Comparison of ENCODE assay signal across 12 cellular contexts in the genomic region with DNA sequence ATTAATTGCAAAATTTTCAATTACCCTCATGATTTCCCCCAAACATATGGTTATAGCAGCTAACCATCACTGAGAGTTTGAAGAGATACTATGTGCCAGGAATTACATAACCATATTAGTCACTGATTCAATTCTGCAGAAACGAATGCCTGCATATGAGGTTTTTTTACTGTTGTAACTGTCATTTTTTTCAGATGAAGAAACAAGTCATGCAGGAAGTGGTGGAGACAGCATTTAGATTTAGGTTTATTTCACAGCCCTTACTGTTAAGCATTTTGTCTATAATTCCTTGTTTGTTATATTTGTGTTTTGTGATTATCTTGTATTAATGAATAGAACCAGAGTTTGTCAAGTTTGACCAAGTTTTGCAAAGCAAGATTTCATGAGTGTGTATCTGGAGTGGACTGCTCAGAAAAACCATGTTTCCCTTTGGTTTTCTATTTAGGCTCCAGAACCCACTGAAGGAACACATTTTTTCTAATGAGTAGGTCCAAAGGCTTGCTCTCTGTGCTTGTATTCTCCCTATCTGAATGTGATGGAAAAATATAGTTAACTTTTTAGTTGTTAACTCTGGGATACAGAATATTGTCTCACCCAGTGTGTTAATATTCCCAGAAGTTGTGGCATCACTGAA.
DNase-seq lines count a peak whose midpoint lies in the region; ATAC-seq and TF ChIP-seq lines count a peak whose summit lies in the region.
"Had no signal": no experiment of that assay in that cellular context is flagged by ENCODE, and none has a peak within 500 bp of the region (broad histone marks: within the 10 kb centered on the region; RNA-seq: fewer than 3 reads in every experiment).

No MANE protein-coding gene starts in this region.

- peak overlapping the region; percentile 30 for H3K4me2 ChIP-seq in osteoblast (ENCODE audit: insufficient read depth, low read length)

- H3K27ac ChIP-seq in osteoblast (ENCODE audit: low read depth, low read length) = peak overlapping the region; percentile 84
- H3K27ac ChIP-seq in esophagus muscularis mucosa (replicated peaks in 1 of 4) = peak overlapping the region in 1 of 4 donors; percentile 6

- in situ Hi-C loops in G401 (cut with HindIII; ENCODE audit: low sequenced_read_pairs) = no loop called here

- H3K4me3 ChIP-seq in choroid plexus epithelial cell (ENCODE audit: low read depth, low read length) (no peak overlapping the region), osteoblast (ENCODE audit: insufficient read depth, low read length) (no peak overlapping the region), lower leg skin (ENCODE audit: low read depth, poor library complexity, severe bottlenecking) (no peak overlapping the region), esophagus muscularis mucosa (no peak overlapping the region)

- H3K9me3 ChIP-seq in osteoblast (ENCODE audit: low read depth, low read length) (no peaks in the 10 kb centered on the region), esophagus muscularis mucosa (no peaks in the 10 kb centered on the region)

- H3K36me3 ChIP-seq in osteoblast (ENCODE audit: insufficient read depth, low read length) (no peaks in the 10 kb centered on the region), esophagus muscularis mucosa (no peaks in the 10 kb centered on the region)

- no peak for TF ChIP-seq EP300 in esophagus muscularis mucosa (IDR thresholded peaks at IDR 0.05)

- H3K4me1 ChIP-seq in osteoblast (ENCODE audit: insufficient read depth, low read length) = peaks cover 31% of the 10 kb centered on the region
- H3K4me1 ChIP-seq in esophagus muscularis mucosa = peaks cover 0 to 15% (median 7%) of the 10 kb centered on the region in 4 donors

- H3K79me2 ChIP-seq in osteoblast (ENCODE audit: insufficient read depth, low read length) = no peaks in the 10 kb centered on the region

- DNase-seq in G401 (ENCODE audit: low spot score) (peak; percentile 37), NOMO-1 treated with dmso at 0.1 percent for 144 hours (lab: John Stamatoyannopoulos, UW; ENCODE audit: unreplicated experiment) (peak; percentile 60), choroid plexus epithelial cell (ENCODE audit: low read depth) (peak; percentile 88), osteoblast (ENCODE audit: insufficient read length, low spot score, missing footprints) (no peak), lower leg skin (ENCODE audit: low spot score in 2 of 2) (no peak), esophagus muscularis mucosa (ENCODE audit: extremely low spot score) (no peak)
- no peak for DNase-seq in stimulated activated CD8-positive, alpha-beta memory T cell treated with anti-CD3 and anti-CD28 coated beads, Interleukin-4, amount 100 ng/mL, for 48 hours
- DNase-seq: activated CD4-positive, CD25-positive, alpha-beta regulatory T cell; DMS79; naive thymus-derived CD8-positive, alpha-beta T cell; NCI-H748 treated with DMSO at 0.1 percent for 48 hours had no signal

- ATAC-seq in HG03378 (IDR thresholded peaks at IDR 0.05; ENCODE audit: unreplicated experiment) = no peak
- ATAC-seq: naive thymus-derived CD8-positive, alpha-beta T cell had no signal

- H4K20me1 ChIP-seq in osteoblast (ENCODE audit: insufficient read depth, low read length) = no peaks in the 10 kb centered on the region

- TF ChIP-seq CTCF in choroid plexus epithelial cell (conservative IDR thresholded peaks at IDR 0.05; ENCODE audit: low read depth, low read length) (no peak), osteoblast (IDR thresholded peaks at IDR 0.05; ENCODE audit: extremely low read depth, low read depth, low read length) (no peak), lower leg skin (IDR thresholded peaks at IDR 0.05) (no peak), esophagus muscularis mucosa (IDR thresholded peaks at IDR 0.05) (no peak)

- intact Hi-C loops in lower leg skin (cut with DNase I; ENCODE audit: low total_unique reads) (no loop called here), esophagus muscularis mucosa (cut with DNase I) (no loop called here)

- WGBS in lower leg skin, 2 donors = 0 to 5% methylated on average over 1 of the region's 1 CpG
- WGBS in esophagus muscularis mucosa = 4% methylated on average over 1 of the region's 1 CpG

- TF ChIP-seq POLR2A in lower leg skin (IDR thresholded peaks at IDR 0.05) (no peak), esophagus muscularis mucosa (IDR thresholded peaks at IDR 0.05; ENCODE audit: low read depth) (no peak)

- H2AFZ ChIP-seq in osteoblast (ENCODE audit: low read length) = peak overlapping the region; percentile 35

- H3K27me3 ChIP-seq in osteoblast (ENCODE audit: insufficient read depth, low read length) = no peaks in the 10 kb centered on the region
- no peaks in the 10 kb centered on the region for H3K27me3 ChIP-seq in esophagus muscularis mucosa

Comparison
In these comparisons a context has a peak if more than half of its experiments do, and no peak if none do; other contexts are left out.
1. DNase-seq: peak in G401 (single experiment), NOMO-1 treated with dmso at 0.1 percent for 144 hours (single experiment) and choroid plexus epithelial cell (single experiment); none in osteoblast (single experiment), lower leg skin (0 of 2), esophagus muscularis mucosa (single experiment) and stimulated activated CD8-positive, alpha-beta memory T cell treated with anti-CD3 and anti-CD28 coated beads, Interleukin-4, amount 100 ng/mL, for 48 hours (single experiment).